In the genomic region with DNA sequence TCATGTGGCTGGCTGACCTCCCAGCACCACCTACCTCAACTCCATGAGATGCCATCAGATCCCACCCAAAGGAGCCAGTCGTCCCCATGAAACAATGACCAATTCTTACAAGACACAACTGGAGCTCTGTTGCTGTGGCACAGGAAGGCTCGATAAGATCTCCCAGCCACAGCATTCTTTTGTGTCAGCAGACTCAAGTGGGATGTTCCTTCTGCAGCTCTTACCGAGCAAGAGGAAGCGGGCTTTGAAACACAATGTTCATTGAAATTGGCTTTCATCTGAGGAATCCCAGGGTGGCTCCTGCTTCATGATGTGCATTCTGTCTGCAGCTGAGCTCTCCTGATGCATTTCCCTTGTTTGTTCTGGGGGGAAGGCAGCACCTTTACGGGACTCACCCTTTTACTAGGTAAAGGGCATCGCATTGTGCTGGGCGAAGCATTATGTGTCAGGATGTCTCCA, we compare ENCODE assay signal across 11 cellular contexts.
DNase-seq lines count a peak whose midpoint lies in the region; ATAC-seq and TF ChIP-seq lines count a peak whose summit lies in the region.
"Had no signal": no experiment of that assay in that cellular context is flagged by ENCODE, and none has a peak within 500 bp of the region (broad histone marks: within the 10 kb centered on the region; RNA-seq: fewer than 3 reads in every experiment).

No MANE protein-coding gene starts in this region.

- peaks cover 8% of the 10 kb centered on the region for H3K36me3 Mint-ChIP-seq in activated T-helper 2 cell treated with anti-CD3 and anti-CD28 coated beads, Interferon-gamma antibody, Interleukin-2, Interleukin-4, amounts not matched to agents 10 μg/mL and 5 μg/mL and 100 μg/mL, durations not matched to agents 14 hours and 24 hours and 36 hours (ENCODE audit: low read depth)
- no peaks in the 10 kb centered on the region for H3K36me3 Mint-ChIP-seq in Caco-2 (ENCODE audit: insufficient read depth, unreplicated experiment)

- H3K4me3 Mint-ChIP-seq in activated T-helper 2 cell treated with anti-CD3 and anti-CD28 coated beads, Interferon-gamma antibody, Interleukin-2, Interleukin-4, amounts not matched to agents 10 μg/mL and 5 μg/mL and 100 μg/mL, durations not matched to agents 14 hours and 24 hours and 36 hours (ENCODE audit: low read depth) = peak overlapping the region; percentile 65
- H3K4me3 Mint-ChIP-seq in Caco-2 (ENCODE audit: unreplicated experiment) = no peak overlapping the region
- H3K4me3 Mint-ChIP-seq: activated T-cell treated with anti-CD3 and anti-CD28 coated beads, Interleukin-2, amount 50 U/mL, for 4 hours had no signal

- H3K4me1 ChIP-seq in SK-N-SH (ENCODE audit: control insufficient read depth in 1 of 2, insufficient read depth in 2 of 2, low read depth in 1 of 2, low read length in 1 of 2) (peaks cover 0 to 6% of the 10 kb centered on the region in 2 experiments; a peak in 2 of 4 replicates), right cardiac atrium (ENCODE audit: control insufficient read depth, insufficient read depth, low read length) (peaks cover 3% of the 10 kb centered on the region), Caco-2 (no peaks in the 10 kb centered on the region)

- no peaks in the 10 kb centered on the region for H3K79me2 ChIP-seq in SK-N-SH (ENCODE audit: insufficient read depth)

- no peaks in the 10 kb centered on the region for H3K9me2 ChIP-seq in SK-N-SH

- no peak for ATAC-seq in SK-N-SH treated with all-trans-retinoic acid at 6 μM for 48 hours
- ATAC-seq in right cardiac atrium = peak; percentile 74 to 76
- no peak for ATAC-seq in GM21619 (IDR thresholded peaks at IDR 0.05; ENCODE audit: unreplicated experiment)
- ATAC-seq in GM21723 (IDR thresholded peaks at IDR 0.05; ENCODE audit: unreplicated experiment) = no peak
- ATAC-seq: activated T-cell treated with anti-CD3 and anti-CD28 coated beads, Interleukin-2, amount 50 U/mL, for 4 hours had no signal

- DNase-seq in SK-N-SH (no peak), right cardiac atrium (no peak), superior temporal gyrus (ENCODE audit: extremely low spot score) (peak; percentile 79), Caco-2 (no peak)
- peak; percentile 19 for DNase-seq in activated T-helper 2 cell treated with anti-CD3 and anti-CD28 coated beads, Interferon-gamma antibody, Interleukin-2, Interleukin-4, amounts not matched to agents 10 μg/mL and 5 μg/mL and 100 μg/mL, durations not matched to agents 14 hours and 24 hours and 36 hours (ENCODE audit: low spot score)
- DNase-seq: 8988T; activated T-cell treated with anti-CD3 and anti-CD28 coated beads, Interleukin-2, amount 50 U/mL, for 4 hours; NCI-H524 had no signal

- intact Hi-C loops in activated T-helper 2 cell treated with anti-CD3 and anti-CD28 coated beads, Interferon-gamma antibody, Interleukin-2, Interleukin-4, amounts not matched to agents 10 μg/mL and 5 μg/mL and 100 μg/mL, durations not matched to agents 14 hours and 24 hours and 36 hours (cut with micrococcal nuclease) = loop anchor here (2.0 to 10.0 kb wide), 4 partner anchors 97 to 365 kb away; no protein-coding TSS in a partner anchor
- intact Hi-C loops in right cardiac atrium (cut with DNase I) = loop anchor here in 2 of 4 donors (5.0 to 10.0 kb wide), 3 partner anchors 95 to 365 kb away; no protein-coding TSS in a partner anchor
- intact Hi-C loops in Caco-2 (cut with micrococcal nuclease; ENCODE audit: unreplicated experiment) = no loop called here

- no peak for TF ChIP-seq EP300 in SK-N-SH (IDR thresholded peaks at IDR 0.05; ENCODE audit: borderline replicate concordance in 1 of 2, low read depth in 1 of 2, low read length in 1 of 2)

- H2AFZ ChIP-seq in SK-N-SH (ENCODE audit: low read depth) = peak overlapping the region; percentile 52; the same call in 1 of the 2 replicates

- no peaks in the 10 kb centered on the region for H3K27me3 Mint-ChIP-seq in activated T-helper 2 cell treated with anti-CD3 and anti-CD28 coated beads, Interferon-gamma antibody, Interleukin-2, Interleukin-4, amounts not matched to agents 10 μg/mL and 5 μg/mL and 100 μg/mL, durations not matched to agents 14 hours and 24 hours and 36 hours (ENCODE audit: low read depth)
- H3K27me3 Mint-ChIP-seq in Caco-2 (ENCODE audit: insufficient read depth, unreplicated experiment) = no peaks in the 10 kb centered on the region

- TF ChIP-seq CTCF in SK-N-SH (IDR thresholded peaks at IDR 0.05) = no peak
- TF ChIP-seq CTCF in Caco-2 (IDR thresholded peaks at IDR 0.05; ENCODE audit: insufficient read depth in 1 of 2, low read depth in 1 of 2, low read length in 1 of 2, severe bottlenecking in 1 of 2, unreplicated experiment in 1 of 2) = no peak

- H3K4me3 ChIP-seq in SK-N-SH (ENCODE audit: low read depth in 2 of 2, low read length in 1 of 2) (no peak overlapping the region), right cardiac atrium (ENCODE audit: low read length) (peak overlapping the region; percentile 33), Caco-2 (ENCODE audit: low read depth, low read length) (no peak overlapping the region)

- no TSS peak for BruUV-seq in Caco-2 (replicated peaks; lab: Mats Ljungman, UMichigan)

- peaks cover 18% of the 10 kb centered on the region for H3F3A ChIP-seq in SK-N-SH (replicated peaks; ENCODE audit: insufficient read depth)

- CTCF ChIA-PET in SK-N-SH (lab: Yijun Ruan, JAX) (no interaction called here), Caco-2 (lab: Charles Lee) (no interaction called here)

- H3K27me3 ChIP-seq in SK-N-SH (ENCODE audit: insufficient read depth) (no peaks in the 10 kb centered on the region), right cardiac atrium (ENCODE audit: control insufficient read depth, insufficient read depth) (no peaks in the 10 kb centered on the region), Caco-2 (replicated peaks; ENCODE audit: control insufficient read depth, insufficient read depth, low read length) (no peaks in the 10 kb centered on the region)

- H3K9me3 Mint-ChIP-seq in activated T-helper 2 cell treated with anti-CD3 and anti-CD28 coated beads, Interferon-gamma antibody, Interleukin-2, Interleukin-4, amounts not matched to agents 10 μg/mL and 5 μg/mL and 100 μg/mL, durations not matched to agents 14 hours and 24 hours and 36 hours = peaks cover 3% of the 10 kb centered on the region
- no peaks in the 10 kb centered on the region for H3K9me3 Mint-ChIP-seq in Caco-2 (ENCODE audit: unreplicated experiment)
- H3K9me3 Mint-ChIP-seq: activated T-cell treated with anti-CD3 and anti-CD28 coated beads, Interleukin-2, amount 50 U/mL, for 4 hours had no signal

- POLR2A ChIA-PET in SK-N-SH (lab: Yijun Ruan, JAX) (no interaction called here), Caco-2 (lab: Charles Lee) (no interaction called here)

- H3K9ac ChIP-seq in SK-N-SH = no peak overlapping the region

- H3K27ac ChIP-seq in SK-N-SH (ENCODE audit: low read depth in 2 of 2, low read length in 1 of 2) (peak overlapping the region in 1 of 2 experiments; percentile 42; a peak in 2 of 4 replicates), right cardiac atrium (ENCODE audit: low read length) (peak overlapping the region; percentile 94)

- H3K4me2 ChIP-seq in SK-N-SH = 0 out of 2 replicates have a peak overlapping the region, but pooled peaks have one; percentile 5

- H3K9me3 ChIP-seq in SK-N-SH (no peaks in the 10 kb centered on the region), right cardiac atrium (ENCODE audit: control insufficient read depth, low read length) (no peaks in the 10 kb centered on the region), Caco-2 (no peaks in the 10 kb centered on the region)

- no peak for TF ChIP-seq RAD21 in SK-N-SH (IDR thresholded peaks at IDR 0.05; ENCODE audit: low read length)

- H3K36me3 ChIP-seq in SK-N-SH (replicated peaks in 1 of 2; ENCODE audit: control insufficient read depth in 1 of 2, insufficient read depth in 2 of 2, low read length in 1 of 2) = no peaks in the 10 kb centered on the region
- no peaks in the 10 kb centered on the region for H3K36me3 ChIP-seq in Caco-2 (ENCODE audit: control insufficient read depth, insufficient read depth, low read length)

- 100% methylated on average over 3 of the region's 7 CpGs for WGBS in SK-N-SH (ENCODE audit: low lambda C conversion rate)
- WGBS in right cardiac atrium = 44% methylated on average over 7 of the region's 7 CpGs

- no peaks in the 10 kb centered on the region for H4K20me1 ChIP-seq in SK-N-SH (ENCODE audit: insufficient read depth)

- H3K27ac Mint-ChIP-seq in activated T-helper 2 cell treated with anti-CD3 and anti-CD28 coated beads, Interferon-gamma antibody, Interleukin-2, Interleukin-4, amounts not matched to agents 10 μg/mL and 5 μg/mL and 100 μg/mL, durations not matched to agents 14 hours and 24 hours and 36 hours = peak overlapping the region; percentile 23
- H3K27ac Mint-ChIP-seq in Caco-2 (ENCODE audit: unreplicated experiment) = no peak overlapping the region

- H3K4me1 Mint-ChIP-seq in activated T-helper 2 cell treated with anti-CD3 and anti-CD28 coated beads, Interferon-gamma antibody, Interleukin-2, Interleukin-4, amounts not matched to agents 10 μg/mL and 5 μg/mL and 100 μg/mL, durations not matched to agents 14 hours and 24 hours and 36 hours (ENCODE audit: low read depth) = peaks cover 36% of the 10 kb centered on the region
- H3K4me1 Mint-ChIP-seq in Caco-2 (ENCODE audit: low read depth, unreplicated experiment) = no peaks in the 10 kb centered on the region

TF ChIP-seq in SK-N-SH, 30 proteins besides CTCF, POLR2A, EP300 and RAD21 (continues in another document):
- TF ChIP-seq, protein P1, sequence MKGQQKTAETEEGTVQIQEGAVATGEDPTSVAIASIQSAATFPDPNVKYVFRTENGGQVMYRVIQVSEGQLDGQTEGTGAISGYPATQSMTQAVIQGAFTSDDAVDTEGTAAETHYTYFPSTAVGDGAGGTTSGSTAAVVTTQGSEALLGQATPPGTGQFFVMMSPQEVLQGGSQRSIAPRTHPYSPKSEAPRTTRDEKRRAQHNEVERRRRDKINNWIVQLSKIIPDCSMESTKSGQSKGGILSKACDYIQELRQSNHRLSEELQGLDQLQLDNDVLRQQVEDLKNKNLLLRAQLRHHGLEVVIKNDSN (IDR thresholded peaks at IDR 0.05; ENCODE audit: borderline replicate concordance, low read depth) = no peak

TF ChIP-seq in SK-N-SH treated with all-trans-retinoic acid at 6 μM for 48 hours, 23 proteins besides CTCF, POLR2A, EP300 and RAD21 (continues in another document):
- TF ChIP-seq, protein P2, sequence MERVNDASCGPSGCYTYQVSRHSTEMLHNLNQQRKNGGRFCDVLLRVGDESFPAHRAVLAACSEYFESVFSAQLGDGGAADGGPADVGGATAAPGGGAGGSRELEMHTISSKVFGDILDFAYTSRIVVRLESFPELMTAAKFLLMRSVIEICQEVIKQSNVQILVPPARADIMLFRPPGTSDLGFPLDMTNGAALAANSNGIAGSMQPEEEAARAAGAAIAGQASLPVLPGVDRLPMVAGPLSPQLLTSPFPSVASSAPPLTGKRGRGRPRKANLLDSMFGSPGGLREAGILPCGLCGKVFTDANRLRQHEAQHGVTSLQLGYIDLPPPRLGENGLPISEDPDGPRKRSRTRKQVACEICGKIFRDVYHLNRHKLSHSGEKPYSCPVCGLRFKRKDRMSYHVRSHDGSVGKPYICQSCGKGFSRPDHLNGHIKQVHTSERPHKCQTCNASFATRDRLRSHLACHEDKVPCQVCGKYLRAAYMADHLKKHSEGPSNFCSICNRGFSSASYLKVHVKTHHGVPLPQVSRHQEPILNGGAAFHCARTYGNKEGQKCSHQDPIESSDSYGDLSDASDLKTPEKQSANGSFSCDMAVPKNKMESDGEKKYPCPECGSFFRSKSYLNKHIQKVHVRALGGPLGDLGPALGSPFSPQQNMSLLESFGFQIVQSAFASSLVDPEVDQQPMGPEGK (CRISPR knock-in tag; IDR thresholded peaks at IDR 0.05; ENCODE audit: borderline replicate concordance) = no peak

Comparison
In these comparisons a context has a peak if more than half of its experiments do, and no peak if none do; other contexts are left out.
1. DNase-seq: peak in activated T-helper 2 cell treated with anti-CD3 and anti-CD28 coated beads, Interferon-gamma antibody, Interleukin-2, Interleukin-4, amounts not matched to agents 10 μg/mL and 5 μg/mL and 100 μg/mL, durations not matched to agents 14 hours and 24 hours and 36 hours (single experiment) and superior temporal gyrus (single experiment); none in SK-N-SH (single experiment), right cardiac atrium (0 of 3) and Caco-2 (0 of 2).
2. ATAC-seq: peak in right cardiac atrium (2 of 2); none in SK-N-SH treated with all-trans-retinoic acid at 6 μM for 48 hours (single experiment), GM21619 (single experiment) and GM21723 (single experiment).